31 cellular contexts compared by ENCODE assay signal in genomic region chr11:71194702-71195101, GRCh38. TPM values are rescaled to one million over a fixed set of nuclear protein-coding genes. Genes with fewer than 3 reads are reported as not detected.
"Had no signal": no experiment of that assay in that cellular context is flagged by ENCODE, and none has a peak within 500 bp of the region (broad histone marks: within the 10 kb centered on the region; RNA-seq: fewer than 3 reads in every experiment).

No MANE protein-coding gene starts in this region.

- H3K27ac Mint-ChIP-seq: activated CD4-positive, alpha-beta T cell treated with anti-CD3 and anti-CD28 coated beads, Interleukin-2, amount 10 ng/mL, durations not matched to agents 7 days and 5 days; activated CD8-positive, alpha-beta memory T cell treated with anti-CD3 and anti-CD28 coated beads, Interleukin-2, amount 10 ng/mL, durations not matched to agents 7 days and 5 days; activated CD8-positive, alpha-beta T cell treated with anti-CD3 and anti-CD28 coated beads, Interleukin-2, amount 10 ng/mL, durations not matched to agents 7 days and 5 days; activated naive CD4-positive, alpha-beta T cell treated with anti-CD3 and anti-CD28 coated beads, Interleukin-2, amount 50 U/mL, for 24 hours; activated naive CD8-positive, alpha-beta T cell treated with anti-CD3 and anti-CD28 coated beads, Interleukin-2, amount 50 U/mL, for 24 hours; activated T-helper 2 cell treated with anti-CD3 and anti-CD28 coated beads, Interferon-gamma antibody, Interleukin-2, Interleukin-4, amounts not matched to agents 10 μg/mL and 5 μg/mL and 100 μg/mL, durations not matched to agents 14 hours and 24 hours and 36 hours; immature natural killer cell; natural killer cell treated with Interleukin-12 subunit alpha and Interleukin-12 subunit beta and Interleukin-15 and Interleukin-18, amount 100 ng/mL, for 72 hours had no signal

- H3K27me3 ChIP-seq: breast epithelium, gastrocnemius medialis, left lung had no signal

- H3K4me3 ChIP-seq: breast epithelium, gastrocnemius medialis, left lung, lower lobe of right lung, prostate gland, SK-N-MC, suprapubic skin, tibial artery had no signal

- H3K9me3 Mint-ChIP-seq: activated CD4-positive, alpha-beta T cell treated with anti-CD3 and anti-CD28 coated beads, Interleukin-2, amount 10 ng/mL, durations not matched to agents 7 days and 5 days; activated naive CD4-positive, alpha-beta T cell treated with anti-CD3 and anti-CD28 coated beads, Interleukin-2, amount 50 U/mL, for 24 hours; activated naive CD8-positive, alpha-beta T cell treated with anti-CD3 and anti-CD28 coated beads, Interleukin-2, amount 50 U/mL, for 24 hours; activated T-helper 2 cell treated with anti-CD3 and anti-CD28 coated beads, Interferon-gamma antibody, Interleukin-2, Interleukin-4, amounts not matched to agents 10 μg/mL and 5 μg/mL and 100 μg/mL, durations not matched to agents 14 hours and 24 hours and 36 hours; immature natural killer cell; natural killer cell treated with Interleukin-12 subunit alpha and Interleukin-12 subunit beta and Interleukin-15 and Interleukin-18, amount 100 ng/mL, for 72 hours had no signal

- FAIRE-seq: endometrium, TTC549 had no signal

- H3K27me3 Mint-ChIP-seq: activated CD4-positive, alpha-beta T cell treated with anti-CD3 and anti-CD28 coated beads, Interleukin-2, amount 10 ng/mL, durations not matched to agents 7 days and 5 days; activated CD8-positive, alpha-beta memory T cell treated with anti-CD3 and anti-CD28 coated beads, Interleukin-2, amount 10 ng/mL, durations not matched to agents 7 days and 5 days; activated naive CD4-positive, alpha-beta T cell treated with anti-CD3 and anti-CD28 coated beads, Interleukin-2, amount 50 U/mL, for 24 hours; natural killer cell treated with Interleukin-12 subunit alpha and Interleukin-12 subunit beta and Interleukin-15 and Interleukin-18, amount 100 ng/mL, for 72 hours had no signal

- H3K4me1 ChIP-seq: breast epithelium, gastrocnemius medialis, left lung, lower lobe of right lung, prostate gland, suprapubic skin, tibial artery had no signal

- H3K36me3 Mint-ChIP-seq: activated CD8-positive, alpha-beta memory T cell treated with anti-CD3 and anti-CD28 coated beads, Interleukin-2, amount 10 ng/mL, durations not matched to agents 7 days and 5 days; activated naive CD4-positive, alpha-beta T cell treated with anti-CD3 and anti-CD28 coated beads, Interleukin-2, amount 50 U/mL, for 24 hours; immature natural killer cell; natural killer cell treated with Interleukin-12 subunit alpha and Interleukin-12 subunit beta and Interleukin-15 and Interleukin-18, amount 100 ng/mL, for 72 hours had no signal

- H3K36me3 ChIP-seq: breast epithelium, gastrocnemius medialis, left lung, lower lobe of right lung, prostate gland, suprapubic skin, tibial artery had no signal

- H3K4me3 Mint-ChIP-seq: activated CD4-positive, alpha-beta T cell treated with anti-CD3 and anti-CD28 coated beads, Interleukin-2, amount 10 ng/mL, durations not matched to agents 7 days and 5 days; activated CD8-positive, alpha-beta memory T cell treated with anti-CD3 and anti-CD28 coated beads, Interleukin-2, amount 10 ng/mL, durations not matched to agents 7 days and 5 days; activated CD8-positive, alpha-beta T cell treated with anti-CD3 and anti-CD28 coated beads, Interleukin-2, amount 10 ng/mL, durations not matched to agents 7 days and 5 days; activated naive CD4-positive, alpha-beta T cell treated with anti-CD3 and anti-CD28 coated beads, Interleukin-2, amount 50 U/mL, for 24 hours; activated naive CD8-positive, alpha-beta T cell treated with anti-CD3 and anti-CD28 coated beads, Interleukin-2, amount 50 U/mL, for 24 hours; immature natural killer cell; natural killer cell treated with Interleukin-12 subunit alpha and Interleukin-12 subunit beta and Interleukin-15 and Interleukin-18, amount 100 ng/mL, for 72 hours had no signal

- H3K4me1 Mint-ChIP-seq: activated CD4-positive, alpha-beta T cell treated with anti-CD3 and anti-CD28 coated beads, Interleukin-2, amount 10 ng/mL, durations not matched to agents 7 days and 5 days; activated CD8-positive, alpha-beta memory T cell treated with anti-CD3 and anti-CD28 coated beads, Interleukin-2, amount 10 ng/mL, durations not matched to agents 7 days and 5 days; activated naive CD4-positive, alpha-beta T cell treated with anti-CD3 and anti-CD28 coated beads, Interleukin-2, amount 50 U/mL, for 24 hours; activated naive CD8-positive, alpha-beta T cell treated with anti-CD3 and anti-CD28 coated beads, Interleukin-2, amount 50 U/mL, for 24 hours; immature natural killer cell had no signal

- ATAC-seq: activated CD8-positive, alpha-beta memory T cell treated with anti-CD3 and anti-CD28 coated beads, Interleukin-2, amount 10 ng/mL, durations not matched to agents 7 days and 5 days; activated CD8-positive, alpha-beta T cell treated with anti-CD3 and anti-CD28 coated beads, Interleukin-2, amount 10 ng/mL, durations not matched to agents 7 days and 5 days; activated naive CD8-positive, alpha-beta T cell treated with anti-CD3 and anti-CD28 coated beads, Interleukin-2, amount 50 U/mL, for 24 hours; gastrocnemius medialis; left lung; lower lobe of right lung; natural killer cell treated with Interleukin-12 subunit alpha and Interleukin-12 subunit beta and Interleukin-15 and Interleukin-18, amount 100 ng/mL, for 72 hours had no signal

- H3K27ac ChIP-seq: breast epithelium, epithelial cell of prostate, gastrocnemius medialis, left lung, lower lobe of right lung, prostate gland, SK-N-MC, suprapubic skin, tibial artery had no signal

- DNase-seq: activated CD4-positive, alpha-beta T cell treated with anti-CD3 and anti-CD28 coated beads for 1 hour; activated CD4-positive, alpha-beta T cell treated with anti-CD3 and anti-CD28 coated beads, Interleukin-2, amount 10 ng/mL, durations not matched to agents 7 days and 5 days; activated CD8-positive, alpha-beta memory T cell treated with anti-CD3 and anti-CD28 coated beads, Interleukin-2, amount 10 ng/mL, durations not matched to agents 7 days and 5 days; activated CD8-positive, alpha-beta T cell treated with anti-CD3 and anti-CD28 coated beads, Interleukin-2, amount 10 ng/mL, durations not matched to agents 7 days and 5 days; activated naive CD8-positive, alpha-beta T cell treated with anti-CD3 and anti-CD28 coated beads, Interleukin-2, amount 50 U/mL, for 24 hours; activated T-cell treated with anti-CD3 and anti-CD28 coated beads, Interleukin-2, amount 50 U/mL, for 48 hours; amygdala; central memory CD4-positive, alpha-beta T cell; effector CD8-positive, alpha-beta T cell; gastrocnemius medialis; hippocampal formation; immature natural killer cell; left lung; lower lobe of right lung; mesenchymal stem cell; stimulated activated CD4-positive, alpha-beta T cell treated with anti-CD3 and anti-CD28 coated beads, Interleukin-15, amount 100 ng/mL, for 24 hours; stimulated activated CD4-positive, alpha-beta T cell treated with anti-CD3 and anti-CD28 coated beads, Interleukin-2, amount 100 ng/mL, for 24 hours; stimulated activated naive CD4-positive, alpha-beta T cell; T-helper 9 cell; tibial artery had no signal

- H3K9me3 ChIP-seq: breast epithelium, gastrocnemius medialis, left lung, lower lobe of right lung, prostate gland, suprapubic skin, tibial artery had no signal

RNA-seq across cellular contexts. Expression of gene SHANK2, which starts 57.7 kb away (rescaled TPM):
- total RNA-seq: activated CD4-positive, alpha-beta T cell treated with anti-CD3 and anti-CD28 coated beads, Interleukin-2, amount 10 ng/mL, durations not matched to agents 7 days and 5 days; activated CD8-positive, alpha-beta memory T cell treated with anti-CD3 and anti-CD28 coated beads, Interleukin-2, amount 10 ng/mL, durations not matched to agents 7 days and 5 days; activated CD8-positive, alpha-beta T cell treated with anti-CD3 and anti-CD28 coated beads, Interleukin-2, amount 10 ng/mL, durations not matched to agents 7 days and 5 days; activated T-helper 2 cell treated with anti-CD3 and anti-CD28 coated beads, Interferon-gamma antibody, Interleukin-2, Interleukin-4, amounts not matched to agents 10 μg/mL and 5 μg/mL and 100 μg/mL, durations not matched to agents 14 hours and 24 hours and 36 hours; T-helper 1 cell treated with Interleukin-12 subunit alpha and Interleukin-12 subunit beta and Interleukin-4 antibody, amounts not matched to agents 30 ng/mL and 1 ng/mL, for 36 hours had no signal
- polyA plus RNA-seq: immature natural killer cell had no signal
